8 cellular contexts compared by ENCODE assay signal in the genomic region with DNA sequence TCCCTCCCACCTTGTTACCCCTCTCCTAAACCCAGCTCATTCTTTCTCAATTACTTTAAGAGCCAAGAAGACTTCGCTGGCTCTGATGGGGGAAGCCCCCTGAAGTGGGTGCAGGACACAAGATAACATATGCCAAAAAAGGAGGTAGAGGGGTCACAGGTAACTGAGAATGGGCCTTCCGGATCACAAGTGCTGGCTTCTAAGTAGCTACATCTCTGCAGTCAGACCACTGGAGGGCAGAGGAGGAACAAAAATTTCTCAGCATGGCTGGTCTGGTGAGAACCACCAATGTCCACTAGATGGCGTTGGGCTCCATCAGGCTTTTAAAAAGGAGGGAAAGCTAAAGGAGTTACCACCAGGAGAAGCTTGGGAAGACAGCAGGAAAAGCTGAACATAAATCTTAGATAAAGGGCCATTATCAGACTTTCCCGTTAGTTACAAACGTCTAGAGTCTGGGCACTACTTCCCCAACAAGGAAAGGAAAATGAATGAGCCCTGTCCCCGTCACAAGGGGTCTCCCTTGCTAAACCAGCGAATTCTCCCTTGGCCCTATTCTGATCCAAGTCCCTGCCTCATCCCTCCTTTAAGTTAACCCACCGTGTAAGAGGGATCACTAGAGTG. TPM values are rescaled to one million over a fixed set of nuclear protein-coding genes. Genes with fewer than 3 reads are reported as not detected.
DNase-seq lines count a peak whose midpoint lies in the region; ATAC-seq and FAIRE-seq lines count a peak whose summit lies in the region.

No MANE protein-coding gene starts in this region.

- peak; percentile 61 for ATAC-seq in GM19035 (IDR thresholded peaks at IDR 0.05; ENCODE audit: unreplicated experiment)
- ATAC-seq in naive thymus-derived CD4-positive, alpha-beta T cell: peak; percentile 90
- ATAC-seq in stimulated activated naive CD8-positive, alpha-beta T cell treated with anti-CD3 and anti-CD28 coated beads, Interleukin-15, Interleukin-2, amounts not matched to agents 100 U/mL and 50 U/mL, for 24 hours: peak; percentile 84

- H3K36me3 Mint-ChIP-seq in activated CD4-positive, alpha-beta memory T cell treated with anti-CD3 and anti-CD28 coated beads, Interleukin-2, amount 10 ng/mL, durations not matched to agents 7 days and 5 days (ENCODE audit: low read depth): peaks cover 62% of the 10 kb centered on the region
- peaks cover 0 to 24% (median 18%) of the 10 kb centered on the region in 5 donors for H3K36me3 Mint-ChIP-seq in naive thymus-derived CD4-positive, alpha-beta T cell

- H3K36me3 ChIP-seq in naive thymus-derived CD4-positive, alpha-beta T cell (ENCODE audit: control insufficient read depth in 2 of 3, insufficient read depth in 3 of 3, low read length in 3 of 3): peaks cover 25 to 60% (median 27%) of the 10 kb centered on the region in 3 experiments

- no peak overlapping the region for H3K4me3 ChIP-seq in naive thymus-derived CD4-positive, alpha-beta T cell (ENCODE audit: low read length)

- peak; percentile 92 for FAIRE-seq in A204.1 (lab: Jason Lieb, UNC)

- DNase-seq in HPDE6-E6E7 (ENCODE audit: extremely low spot score) (peak; percentile 91), epidermal melanocyte (ENCODE audit: insufficient read length, low spot score) (peak; percentile 84), midbrain (lab: John Stamatoyannopoulos, UW) (no peak)
- DNase-seq in activated CD4-positive, alpha-beta memory T cell treated with anti-CD3 and anti-CD28 coated beads, Interleukin-2, amount 10 ng/mL, durations not matched to agents 7 days and 5 days: peak; percentile 80
- DNase-seq in naive thymus-derived CD4-positive, alpha-beta T cell: peak; percentile 37 to 83 (median 74)
- peak; percentile 71 for DNase-seq in stimulated activated naive CD8-positive, alpha-beta T cell treated with anti-CD3 and anti-CD28 coated beads, Interleukin-15, Interleukin-2, amounts not matched to agents 100 U/mL and 50 U/mL, for 24 hours

- intact Hi-C loops in naive thymus-derived CD4-positive, alpha-beta T cell (cut with micrococcal nuclease): loop anchor here (1.0 to 2.0 kb wide), 7 partner anchors 8 to 312 kb away; no protein-coding TSS in a partner anchor

- H3K9me3 Mint-ChIP-seq in activated CD4-positive, alpha-beta memory T cell treated with anti-CD3 and anti-CD28 coated beads, Interleukin-2, amount 10 ng/mL, durations not matched to agents 7 days and 5 days: no peaks in the 10 kb centered on the region
- H3K9me3 Mint-ChIP-seq in naive thymus-derived CD4-positive, alpha-beta T cell: no peaks in the 10 kb centered on the region

- POLR2A ChIA-PET in activated CD4-positive, alpha-beta memory T cell treated with anti-CD3 and anti-CD28 coated beads, Interleukin-2, amount 10 ng/mL, durations not matched to agents 7 days and 5 days (lab: Charles Lee): interaction anchor here (0.7 to 1.7 kb wide), 9 partner anchors 9 to 253 kb away, joined by 3 to 12 read pairs (median 4); a partner anchor contains a TSS
- POLR2A ChIA-PET in naive thymus-derived CD4-positive, alpha-beta T cell (lab: Charles Lee): interaction anchor here (0.6 to 2.4 kb wide), 14 partner anchors 9 to 498 kb away, joined by 3 to 11 read pairs (median 4); a partner anchor contains a TSS

- H3K27ac Mint-ChIP-seq in activated CD4-positive, alpha-beta memory T cell treated with anti-CD3 and anti-CD28 coated beads, Interleukin-2, amount 10 ng/mL, durations not matched to agents 7 days and 5 days: peak overlapping the region; percentile 36
- peak overlapping the region; percentile 63 to 88 (median 78) for H3K27ac Mint-ChIP-seq in naive thymus-derived CD4-positive, alpha-beta T cell

- H3K27me3 Mint-ChIP-seq in activated CD4-positive, alpha-beta memory T cell treated with anti-CD3 and anti-CD28 coated beads, Interleukin-2, amount 10 ng/mL, durations not matched to agents 7 days and 5 days: no peaks in the 10 kb centered on the region
- H3K27me3 Mint-ChIP-seq in naive thymus-derived CD4-positive, alpha-beta T cell: no peaks in the 10 kb centered on the region

- no peaks in the 10 kb centered on the region for H3K9me3 ChIP-seq in naive thymus-derived CD4-positive, alpha-beta T cell (ENCODE audit: control insufficient read depth in 2 of 3, low read length in 3 of 3)

- no peak overlapping the region for H3K27ac ChIP-seq in naive thymus-derived CD4-positive, alpha-beta T cell (ENCODE audit: low read depth, low read length)

- H3K4me1 ChIP-seq in naive thymus-derived CD4-positive, alpha-beta T cell (ENCODE audit: control insufficient read depth in 2 of 2, insufficient read depth in 2 of 2, low read length in 2 of 2): peaks cover 16 to 28% of the 10 kb centered on the region in 2 donors

- no peak overlapping the region for H3K4me3 Mint-ChIP-seq in activated CD4-positive, alpha-beta memory T cell treated with anti-CD3 and anti-CD28 coated beads, Interleukin-2, amount 10 ng/mL, durations not matched to agents 7 days and 5 days
- peak overlapping the region in 7 of 10 donors; percentile 56 to 76 (median 64) for H3K4me3 Mint-ChIP-seq in naive thymus-derived CD4-positive, alpha-beta T cell

- H3K27me3 ChIP-seq in naive thymus-derived CD4-positive, alpha-beta T cell (ENCODE audit: control insufficient read depth in 2 of 2, insufficient read depth in 2 of 2, low read length in 2 of 2): no peaks in the 10 kb centered on the region

- CTCF ChIA-PET in activated CD4-positive, alpha-beta memory T cell treated with anti-CD3 and anti-CD28 coated beads, Interleukin-2, amount 10 ng/mL, durations not matched to agents 7 days and 5 days (lab: Charles Lee): interaction anchor here (0.6 to 2.2 kb wide), 68 partner anchors 9 to 502 kb away, joined by 3 to 42 read pairs (median 5); a partner anchor contains a TSS
- CTCF ChIA-PET in naive thymus-derived CD4-positive, alpha-beta T cell (lab: Charles Lee): interaction anchor here (0.6 to 4.7 kb wide), 38 partner anchors 8 to 483 kb away, joined by 3 to 53 read pairs (median 5); a partner anchor contains a TSS

- H3K4me1 Mint-ChIP-seq in activated CD4-positive, alpha-beta memory T cell treated with anti-CD3 and anti-CD28 coated beads, Interleukin-2, amount 10 ng/mL, durations not matched to agents 7 days and 5 days: peaks cover 37% of the 10 kb centered on the region
- peaks cover 30 to 58% (median 46%) of the 10 kb centered on the region in 7 donors for H3K4me1 Mint-ChIP-seq in naive thymus-derived CD4-positive, alpha-beta T cell

RNA-seq across cellular contexts. Expression of a gene that starts 11.6 kb away (rescaled TPM):
- total RNA-seq in activated CD4-positive, alpha-beta memory T cell treated with anti-CD3 and anti-CD28 coated beads, Interleukin-2, amount 10 ng/mL, durations not matched to agents 7 days and 5 days: 1 to 10 TPM; 1.6 to 2.0 TPM
- 1 to 10 TPM; 1.5 to 3.7 (median 2.1) TPM for total RNA-seq in naive thymus-derived CD4-positive, alpha-beta T cell
- polyA plus RNA-seq in naive thymus-derived CD4-positive, alpha-beta T cell: under 1 TPM; 0.30 to 0.52 TPM

RNA-seq across cellular contexts. Expression of a gene that starts 26.0 kb away (rescaled TPM):
- 100 to 1,000 TPM; 166 to 167 TPM for total RNA-seq in activated CD4-positive, alpha-beta memory T cell treated with anti-CD3 and anti-CD28 coated beads, Interleukin-2, amount 10 ng/mL, durations not matched to agents 7 days and 5 days
- 100 to 1,000 TPM; 222 to 360 (median 301) TPM for total RNA-seq in naive thymus-derived CD4-positive, alpha-beta T cell
- 10 to 100 TPM in 1 of 2 donors, 1 to 10 TPM in 1; 8.7 to 18.6 TPM for polyA plus RNA-seq in naive thymus-derived CD4-positive, alpha-beta T cell

RNA-seq across cellular contexts. Expression of a gene that starts 26.4 kb away (rescaled TPM):
- 10 to 100 TPM; 49.2 to 55.5 TPM for total RNA-seq in activated CD4-positive, alpha-beta memory T cell treated with anti-CD3 and anti-CD28 coated beads, Interleukin-2, amount 10 ng/mL, durations not matched to agents 7 days and 5 days
- 10 to 100 TPM in 4 of 5 experiments, 1 to 10 TPM in 1; 6.0 to 49.9 (median 43.4) TPM for total RNA-seq in naive thymus-derived CD4-positive, alpha-beta T cell
- polyA plus RNA-seq in naive thymus-derived CD4-positive, alpha-beta T cell: 100 to 1,000 TPM in 1 of 2 donors, 10 to 100 TPM in 1; 80.4 to 169 TPM

RNA-seq across cellular contexts. Expression of a gene that starts 26.9 kb away (rescaled TPM):
- total RNA-seq in activated CD4-positive, alpha-beta memory T cell treated with anti-CD3 and anti-CD28 coated beads, Interleukin-2, amount 10 ng/mL, durations not matched to agents 7 days and 5 days: not detected
- 1 to 10 TPM in 1 of 5 experiments, under 1 TPM in 3, not detected in 1; 0.32 to 1.1 (median 0.66) TPM for total RNA-seq in naive thymus-derived CD4-positive, alpha-beta T cell
- 1 to 10 TPM in 1 of 2 donors, under 1 TPM in 1; 0.70 to 1.2 TPM for polyA plus RNA-seq in naive thymus-derived CD4-positive, alpha-beta T cell

RNA-seq across cellular contexts. Expression of a gene that starts 34.2 kb away (rescaled TPM):
- 10 to 100 TPM; 55.0 to 57.5 TPM for total RNA-seq in activated CD4-positive, alpha-beta memory T cell treated with anti-CD3 and anti-CD28 coated beads, Interleukin-2, amount 10 ng/mL, durations not matched to agents 7 days and 5 days
- total RNA-seq in naive thymus-derived CD4-positive, alpha-beta T cell: 10 to 100 TPM; 19.2 to 69.1 (median 32.8) TPM
- polyA plus RNA-seq in naive thymus-derived CD4-positive, alpha-beta T cell: 10 to 100 TPM; 53.6 to 74.2 TPM
